17 cellular contexts compared by ENCODE assay signal in the genomic region with DNA sequence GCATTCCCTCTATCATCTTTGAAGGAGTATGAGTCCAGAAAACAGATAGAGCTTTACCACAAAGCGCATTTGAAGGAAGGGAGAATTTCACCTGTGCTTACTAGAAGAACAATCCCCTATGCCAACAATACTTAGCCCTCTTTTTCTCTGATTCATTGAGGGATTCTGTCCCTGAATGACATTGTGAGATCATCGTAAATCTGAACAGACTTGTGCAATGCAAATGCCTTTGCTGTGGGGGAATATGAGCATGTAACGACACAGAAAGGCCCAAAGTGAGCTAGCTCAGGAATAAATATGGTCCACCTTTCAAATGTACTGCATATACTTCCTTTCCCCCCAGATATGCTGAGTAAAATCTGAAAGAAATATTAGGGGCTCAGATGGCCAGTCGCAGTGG.
"Had no signal": no experiment of that assay in that cellular context is flagged by ENCODE, and none has a peak within 500 bp of the region (broad histone marks: within the 10 kb centered on the region; RNA-seq: fewer than 3 reads in every experiment).

No MANE protein-coding gene starts in this region.

- H3K4me3 Mint-ChIP-seq: activated CD4-positive, alpha-beta T cell treated with anti-CD3 and anti-CD28 coated beads, Interleukin-2, amount 10 ng/mL, durations not matched to agents 24 days and 14 days; activated CD8-positive, alpha-beta T cell treated with anti-CD3 and anti-CD28 coated beads, Interleukin-2, amount 10 ng/mL, durations not matched to agents 7 days and 5 days; activated naive CD4-positive, alpha-beta T cell treated with anti-CD3 and anti-CD28 coated beads for 36 hours; activated T-cell treated with anti-CD3 and anti-CD28 coated beads, Interleukin-2, amount 50 U/mL, for 4 hours; effector memory CD8-positive, alpha-beta T cell; memory B cell; stimulated activated effector memory CD8-positive, alpha-beta T cell treated with anti-CD3 and anti-CD28 coated beads, Interleukin-12 subunit alpha, Interleukin-12 subunit beta, amount 100 ng/mL, for 72 hours had no signal

- ATAC-seq: activated CD8-positive, alpha-beta T cell treated with anti-CD3 and anti-CD28 coated beads, Interleukin-2, amount 10 ng/mL, durations not matched to agents 7 days and 5 days; activated T-cell treated with anti-CD3 and anti-CD28 coated beads, Interleukin-2, amount 50 U/mL, for 4 hours; effector memory CD8-positive, alpha-beta T cell; heart right ventricle; left ventricle myocardium superior; right cardiac atrium; stimulated activated effector memory CD8-positive, alpha-beta T cell treated with anti-CD3 and anti-CD28 coated beads, Interleukin-12 subunit alpha, Interleukin-12 subunit beta, amount 100 ng/mL, for 72 hours had no signal

- H3K4me2 ChIP-seq: smooth muscle cell had no signal

- H3K4me3 ChIP-seq: heart right ventricle, smooth muscle cell, testis, upper lobe of left lung had no signal

- DNase-seq: activated CD4-positive, alpha-beta T cell treated with anti-CD3 and anti-CD28 coated beads, Interleukin-2, amount 10 ng/mL, durations not matched to agents 24 days and 14 days; activated CD8-positive, alpha-beta T cell treated with anti-CD3 and anti-CD28 coated beads, Interleukin-2, amount 10 ng/mL, durations not matched to agents 7 days and 5 days; activated naive CD4-positive, alpha-beta T cell treated with anti-CD3 and anti-CD28 coated beads for 36 hours; activated T-cell treated with anti-CD3 and anti-CD28 coated beads, Interleukin-2, amount 50 U/mL, for 4 hours; effector memory CD8-positive, alpha-beta T cell; heart right ventricle; kidney glomerular epithelial cell; left ventricle myocardium superior; right cardiac atrium; stimulated activated CD4-positive, alpha-beta T cell treated with anti-CD3 and anti-CD28 coated beads, Interleukin-4, amount 100 ng/mL, for 24 hours; T1000; testis; upper lobe of left lung had no signal

- H3K36me3 Mint-ChIP-seq: memory B cell; stimulated activated effector memory CD8-positive, alpha-beta T cell treated with anti-CD3 and anti-CD28 coated beads, Interleukin-12 subunit alpha, Interleukin-12 subunit beta, amount 100 ng/mL, for 72 hours had no signal

- H3K4me1 Mint-ChIP-seq: activated CD4-positive, alpha-beta T cell treated with anti-CD3 and anti-CD28 coated beads, Interleukin-2, amount 10 ng/mL, durations not matched to agents 24 days and 14 days; memory B cell; stimulated activated effector memory CD8-positive, alpha-beta T cell treated with anti-CD3 and anti-CD28 coated beads, Interleukin-12 subunit alpha, Interleukin-12 subunit beta, amount 100 ng/mL, for 72 hours had no signal

- H3K9me3 Mint-ChIP-seq: activated CD4-positive, alpha-beta T cell treated with anti-CD3 and anti-CD28 coated beads, Interleukin-2, amount 10 ng/mL, durations not matched to agents 24 days and 14 days; activated naive CD4-positive, alpha-beta T cell treated with anti-CD3 and anti-CD28 coated beads for 36 hours; activated T-cell treated with anti-CD3 and anti-CD28 coated beads, Interleukin-2, amount 50 U/mL, for 4 hours; effector memory CD8-positive, alpha-beta T cell; memory B cell; stimulated activated effector memory CD8-positive, alpha-beta T cell treated with anti-CD3 and anti-CD28 coated beads, Interleukin-12 subunit alpha, Interleukin-12 subunit beta, amount 100 ng/mL, for 72 hours had no signal

- H3K4me1 ChIP-seq: testis had no signal

- H3K27me3 ChIP-seq: heart right ventricle, testis, upper lobe of left lung had no signal

- H3K9me3 ChIP-seq: heart right ventricle, testis, upper lobe of left lung had no signal

- H3K27ac Mint-ChIP-seq: activated CD4-positive, alpha-beta T cell treated with anti-CD3 and anti-CD28 coated beads, Interleukin-2, amount 10 ng/mL, durations not matched to agents 24 days and 14 days; activated CD8-positive, alpha-beta T cell treated with anti-CD3 and anti-CD28 coated beads, Interleukin-2, amount 10 ng/mL, durations not matched to agents 7 days and 5 days; activated naive CD4-positive, alpha-beta T cell treated with anti-CD3 and anti-CD28 coated beads for 36 hours; effector memory CD8-positive, alpha-beta T cell; memory B cell; progenitor cell of endocrine pancreas; stimulated activated effector memory CD8-positive, alpha-beta T cell treated with anti-CD3 and anti-CD28 coated beads, Interleukin-12 subunit alpha, Interleukin-12 subunit beta, amount 100 ng/mL, for 72 hours had no signal

- H3K36me3 ChIP-seq: heart right ventricle, upper lobe of left lung had no signal

- H3K27ac ChIP-seq: heart right ventricle, testis, upper lobe of left lung had no signal

- H3K27me3 Mint-ChIP-seq: memory B cell, progenitor cell of endocrine pancreas had no signal
